Comparison of ENCODE assay signal across 5 cellular contexts in the genomic region with DNA sequence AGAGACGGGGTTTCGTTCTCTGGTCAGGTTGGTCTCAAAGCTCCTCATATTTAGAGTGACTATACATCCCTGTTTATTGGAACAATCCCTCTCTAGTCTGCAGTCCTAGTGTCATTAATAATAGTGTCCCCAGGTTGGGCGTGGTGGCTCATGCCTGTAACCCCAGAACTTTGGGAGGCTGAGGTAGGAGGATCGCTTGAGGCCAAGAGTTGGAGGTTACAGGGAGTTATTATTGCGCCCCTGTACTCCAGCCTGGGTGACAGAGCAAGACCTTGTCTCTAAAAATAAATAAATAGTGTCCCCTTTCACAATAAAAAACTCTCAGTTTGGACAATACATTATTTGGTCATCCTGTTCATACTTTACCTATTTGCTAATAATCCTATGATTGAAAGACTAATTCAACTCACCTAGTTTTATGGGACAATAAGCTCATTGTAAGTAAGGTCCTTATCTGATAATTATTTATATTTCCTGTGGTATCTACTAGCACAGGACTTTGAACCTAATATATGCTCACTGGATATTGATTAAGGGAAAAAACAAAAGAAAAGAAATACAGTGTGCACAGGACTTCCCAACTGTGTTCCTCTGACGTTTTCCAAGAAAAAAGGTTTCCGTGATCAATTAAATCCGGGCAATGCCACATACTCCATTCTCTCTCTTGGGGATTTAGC. TPM values are rescaled to one million over a fixed set of nuclear protein-coding genes. Genes with fewer than 3 reads are reported as not detected.
"Had no signal": no experiment of that assay in that cellular context is flagged by ENCODE, and none has a peak within 500 bp of the region (broad histone marks: within the 10 kb centered on the region; RNA-seq: fewer than 3 reads in every experiment).

No MANE protein-coding gene starts in this region.

RNA-seq across cellular contexts. Expression of a gene that starts 13.7 kb away (rescaled TPM):
- total RNA-seq: H1, H7, H9 had no signal
- polyA plus RNA-seq: GM23248, GM23338, H1 had no signal
